10 cellular contexts compared by ENCODE assay signal in genomic region chr2:134391751-134392160, GRCh38.
DNase-seq lines count a peak whose midpoint lies in the region; ATAC-seq and TF ChIP-seq lines count a peak whose summit lies in the region.
"Had no signal": no experiment of that assay in that cellular context is flagged by ENCODE, and none has a peak within 500 bp of the region (broad histone marks: within the 10 kb centered on the region; RNA-seq: fewer than 3 reads in every experiment).

No MANE protein-coding gene starts in this region.

- H3K27ac ChIP-seq in coronary artery: no peak overlapping the region

- DNase-seq in HT1080 (ENCODE audit: low read depth): peak; percentile 64
- DNase-seq in iris pigment epithelial cell (ENCODE audit: low read depth): peak; percentile 67
- no peak for DNase-seq in T1000 (lab: John Stamatoyannopoulos, UW)
- DNase-seq in NCI-H2107 treated with DMSO at 0.1 percent for 48 hours (lab: John Stamatoyannopoulos, UW; ENCODE audit: unreplicated experiment): no peak
- DNase-seq in coronary artery (ENCODE audit: low spot score): no peak
- DNase-seq in posterior vena cava (ENCODE audit: low spot score): no peak

- H3K4me3 ChIP-seq in coronary artery: no peak overlapping the region

- ATAC-seq in GM18517 (IDR thresholded peaks at IDR 0.05; ENCODE audit: unreplicated experiment) (peak; percentile 67), GM21825 (IDR thresholded peaks at IDR 0.05; ENCODE audit: unreplicated experiment) (peak; percentile 78)
- ATAC-seq: left lobe of liver, Panc1 had no signal

- TF ChIP-seq CTCF in coronary artery (IDR thresholded peaks at IDR 0.05): no peak

- intact Hi-C loops in posterior vena cava (cut with DNase I): no loop called here

Comparison
In these comparisons a context has a peak if more than half of its experiments do, and no peak if none do; other contexts are left out.
1. DNase-seq: peak in HT1080 (single experiment) and iris pigment epithelial cell (single experiment); none in T1000 (single experiment), NCI-H2107 treated with DMSO at 0.1 percent for 48 hours (single experiment), coronary artery (single experiment) and posterior vena cava (single experiment).